In genomic region chr15:31145271-31145911, GRCh38 we compare ENCODE assay signal across 15 cellular contexts. TPM values are rescaled to one million over a fixed set of nuclear protein-coding genes. Genes with fewer than 3 reads are reported as not detected.
DNase-seq lines count a peak whose midpoint lies in the region; ATAC-seq and TF ChIP-seq lines count a peak whose summit lies in the region.
"Had no signal": no experiment of that assay in that cellular context is flagged by ENCODE, and none has a peak within 500 bp of the region (broad histone marks: within the 10 kb centered on the region; RNA-seq: fewer than 3 reads in every experiment).

No MANE protein-coding gene starts in this region.

- H4K20me1 ChIP-seq in HCT116 (ENCODE audit: insufficient read depth): no peaks in the 10 kb centered on the region

- RAD21 ChIA-PET in HCT116 (lab: Charles Lee; ENCODE audit: low non-redundant PET in 1 of 2, low total read pairs in 2 of 2, uncharacterized antibody in 2 of 2, unreplicated experiment in 2 of 2): no interaction called here

- H3K36me3 ChIP-seq in HCT116 (ENCODE audit: control insufficient read depth in 1 of 2, insufficient read depth in 2 of 2, low read length in 2 of 2) (no peaks in the 10 kb centered on the region), RWPE2 (ENCODE audit: low read depth) (no peaks in the 10 kb centered on the region)

- ATAC-seq in HCT116: no peak; the same call in 1 of the 2 replicates
- peak; percentile 51; the same call in 2 of the 3 replicates for ATAC-seq in RWPE2 (ENCODE audit: low read depth)
- no peak for ATAC-seq in GM21717 (IDR thresholded peaks at IDR 0.05; ENCODE audit: unreplicated experiment)
- ATAC-seq: natural killer cell treated with Interleukin-12 subunit alpha and Interleukin-12 subunit beta and Interleukin-15 and Interleukin-18, amount 100 ng/mL, for 72 hours; T-helper 17 cell had no signal

- H3K4me1 ChIP-seq in HCT116 (ENCODE audit: control insufficient read depth in 1 of 2, insufficient read depth in 2 of 2, low read length in 2 of 2) (peaks cover 2 to 4% of the 10 kb centered on the region in 2 experiments; a peak in 1 of 4 replicates), RWPE2 (ENCODE audit: insufficient read depth, poor library complexity, severe bottlenecking) (peaks cover under 1% of the 10 kb centered on the region)

- H3K27ac ChIP-seq in HCT116 (ENCODE audit: low read depth, low read length) (no peak overlapping the region), RWPE2 (ENCODE audit: poor library complexity, severe bottlenecking) (no peak overlapping the region)

- H3K79me2 ChIP-seq in HCT116 (ENCODE audit: insufficient read depth, low read length): no peaks in the 10 kb centered on the region

- CTCF ChIA-PET in HCT116 (lab: Charles Lee): interaction anchor here (0.7 to 1.7 kb wide), 2 partner anchors 16 to 34 kb away, joined by 3 to 6 read pairs; no protein-coding TSS in a partner anchor

- H3K9me2 ChIP-seq in HCT116 (ENCODE audit: insufficient read depth): no peaks in the 10 kb centered on the region

- H3K4me2 ChIP-seq in HCT116 (ENCODE audit: low read length): no peak overlapping the region

- intact Hi-C loops in HCT116 (cut with micrococcal nuclease): no loop called here

- no peaks in the 10 kb centered on the region for H3K27me3 ChIP-seq in HCT116 (ENCODE audit: insufficient read depth, low read length)
- no peaks in the 10 kb centered on the region for H3K27me3 ChIP-seq in RWPE2 (ENCODE audit: insufficient read depth, poor library complexity, severe bottlenecking)

- DNase-seq in A172 (ENCODE audit: low spot score) (peak; percentile 7), HCT116 (ENCODE audit: low read depth, low spot score) (no peak), RWPE2 (ENCODE audit: low spot score) (no peak), fibroblast of the aortic adventitia (ENCODE audit: low read depth) (peak; percentile 63), COLO668 (lab: John Stamatoyannopoulos, UW; ENCODE audit: unreplicated experiment) (no peak), mucosa of gallbladder (ENCODE audit: low spot score) (no peak), GDM1 (lab: John Stamatoyannopoulos, UW) (no peak)
- DNase-seq: activated CD4-positive, alpha-beta T cell treated with anti-CD3 and anti-CD28 coated beads, Interleukin-2, amount 50 U/mL, for 48 hours; activated gamma-delta T cell; foreskin melanocyte; kidney; NCI-H1048; T-helper 17 cell had no signal

- TF ChIP-seq POLR2A in HCT116 (IDR thresholded peaks at IDR 0.05; ENCODE audit: borderline replicate concordance, extremely low read depth, insufficient read depth, insufficient read length): no peak

- H3K9me3 ChIP-seq in HCT116 (ENCODE audit: control insufficient read depth in 1 of 2, insufficient read depth in 1 of 2, low read depth in 1 of 2, low read length in 2 of 2) (no peaks in the 10 kb centered on the region), RWPE2 (ENCODE audit: severe bottlenecking) (no peaks in the 10 kb centered on the region)

- POLR2A ChIA-PET in HCT116 (lab: Charles Lee): no interaction called here

- no TSS peak for BruUV-seq in HCT116 (replicated peaks; lab: Mats Ljungman, UMichigan)

- H3K4me3 ChIP-seq in HCT116 (replicated peaks in 1 of 2; ENCODE audit: low read depth in 1 of 2, low read length in 2 of 2) (no peak overlapping the region), RWPE2 (ENCODE audit: severe bottlenecking) (no peak overlapping the region), fibroblast of the aortic adventitia (ENCODE audit: low read depth, low read length) (no peak overlapping the region)

- peak; percentile 12 to 49 (median 34); a peak in 3 of 6 replicates for TF ChIP-seq CTCF in HCT116 (IDR thresholded peaks at IDR 0.05 in 2 of 3, conservative IDR thresholded peaks at IDR 0.05 in 1 of 3; ENCODE audit: borderline replicate concordance in 1 of 3, insufficient read depth in 1 of 3, low read depth in 2 of 3, low read length in 2 of 3)
- TF ChIP-seq CTCF in RWPE2 (IDR thresholded peaks at IDR 0.05; ENCODE audit: poor library complexity, severe bottlenecking): peak; percentile 26
- TF ChIP-seq CTCF in fibroblast of the aortic adventitia (IDR thresholded peaks at IDR 0.05; ENCODE audit: insufficient read depth, low read length): peak; percentile 26

- H2AFZ ChIP-seq in HCT116 (ENCODE audit: low read depth, low read length, poor library complexity, severe bottlenecking): no peak overlapping the region

- peak; percentile 29; the same call in 1 of the 2 replicates for TF ChIP-seq RAD21 in HCT116 (IDR thresholded peaks at IDR 0.05; ENCODE audit: low read depth)

- H3K9ac ChIP-seq in HCT116 (ENCODE audit: low read length): no peak overlapping the region

TF ChIP-seq in HCT116, 20 proteins besides CTCF, POLR2A, EP300 and RAD21:
- TF ChIP-seq SRF (IDR thresholded peaks at IDR 0.05; ENCODE audit: low read depth) (no peak), CBX3 (IDR thresholded peaks at IDR 0.05; ENCODE audit: low read depth) (no peak), CEBPB (IDR thresholded peaks at IDR 0.05; ENCODE audit: low read depth) (no peak), YY1 (IDR thresholded peaks at IDR 0.05; ENCODE audit: extremely low read depth, insufficient replicate concordance, low read depth, low read length) (no peak), EZH2phosphoT487 (IDR thresholded peaks at IDR 0.05; ENCODE audit: borderline replicate concordance) (no peak), TCF7L2 (IDR thresholded peaks at IDR 0.05; ENCODE audit: borderline replicate concordance, extremely low read depth, insufficient read depth, insufficient read length) (no peak), REST (IDR thresholded peaks at IDR 0.05; ENCODE audit: low read depth) (no peak), SIN3A (IDR thresholded peaks at IDR 0.05; ENCODE audit: low read depth) (no peak), POLR2AphosphoS5 (IDR thresholded peaks at IDR 0.05; ENCODE audit: low read depth, low read length) (no peak), ZBTB33 (IDR thresholded peaks at IDR 0.05; ENCODE audit: extremely low read depth, insufficient replicate concordance, low read length) (no peak), EGR1 (IDR thresholded peaks at IDR 0.05; ENCODE audit: low read depth) (no peak), ZNF274 (IDR thresholded peaks at IDR 0.05; ENCODE audit: low read depth, low read length) (no peak)
TF ChIP-seq in HCT116: peak in this region for 0.

RNA-seq across cellular contexts. Expression of gene TRPM1, which starts 43.9 kb away (rescaled TPM):
- total RNA-seq in A172 (2014; rRNA removed; shearing (Covaris generic)): 0.05 TPM in 1 of 2 replicates, not detected in the other
- not detected for total RNA-seq in HCT116 (2021; ENCODE audit: unreplicated experiment)
- polyA plus RNA-seq in HCT116 (2012): not detected in 2 replicates
- not detected in 2 replicates for total RNA-seq in fibroblast of the aortic adventitia (ENCODE audit: low replicate concordance)
- total RNA-seq in mucosa of gallbladder: not detected
- total RNA-seq: kidney; natural killer cell treated with Interleukin-12 subunit alpha and Interleukin-12 subunit beta and Interleukin-15 and Interleukin-18, amount 100 ng/mL, for 72 hours; T-helper 17 cell had no signal

Comparison
In these comparisons a context has a peak if more than half of its experiments do, and no peak if none do; other contexts are left out.
1. DNase-seq: peak in A172 (single experiment) and fibroblast of the aortic adventitia (single experiment); none in HCT116 (single experiment), RWPE2 (single experiment), COLO668 (single experiment), mucosa of gallbladder (single experiment) and GDM1 (single experiment).
2. Peak in every context shown above with its lines, with median percentiles within 50 percentile points of each other: CTCF ChIP-seq.